ENCODE assay signal across 31 cellular contexts in genomic region chr6:168045706-168046620, GRCh38. TPM values are rescaled to one million over a fixed set of nuclear protein-coding genes. Genes with fewer than 3 reads are reported as not detected.
A peak's percentile ranks its signal among the peaks of the same experiment; 100 is the strongest.
DNase-seq lines count a peak whose midpoint lies in the region; ATAC-seq, FAIRE-seq and TF ChIP-seq lines count a peak whose summit lies in the region.
"Had no signal": no experiment of that assay in that cellular context is flagged by ENCODE, and none has a peak within 500 bp of the region (broad histone marks: within the 10 kb centered on the region; RNA-seq: fewer than 3 reads in every experiment).

No MANE protein-coding gene starts in this region.

- no peak for TF ChIP-seq POLR2A in HepG2 (IDR thresholded peaks at IDR 0.05; ENCODE audit: insufficient read depth in 1 of 2, low read depth in 2 of 2, low read length in 2 of 2)

- no peak overlapping the region for H3K27ac Mint-ChIP-seq in stimulated activated naive CD8-positive, alpha-beta T cell treated with anti-CD3 and anti-CD28 coated beads, Interleukin-15, amount 100 ng/mL, for 72 hours
- H3K27ac Mint-ChIP-seq: activated B cell treated with CpG ODN at 0.5 μM for 24 hours; activated naive CD8-positive, alpha-beta T cell; activated T-helper 17 cell treated with anti-CD3 and anti-CD28 coated beads, Interleukin-2, amount 50 U/mL, for 72 hours; neural progenitor cell had no signal

- no peaks in the 10 kb centered on the region for H3K27me3 Mint-ChIP-seq in stimulated activated naive CD8-positive, alpha-beta T cell treated with anti-CD3 and anti-CD28 coated beads, Interleukin-15, amount 100 ng/mL, for 72 hours
- H3K27me3 Mint-ChIP-seq: activated B cell treated with CpG ODN at 0.5 μM for 24 hours; activated naive CD8-positive, alpha-beta T cell; activated T-helper 17 cell treated with anti-CD3 and anti-CD28 coated beads, Interleukin-2, amount 50 U/mL, for 72 hours had no signal

- H2AFZ ChIP-seq in HepG2 (ENCODE audit: low read length) = no peak overlapping the region
- H2AFZ ChIP-seq: neural progenitor cell had no signal

- no peak overlapping the region for H3K9ac ChIP-seq in HepG2 (ENCODE audit: insufficient read depth, low read depth, low read length)
- H3K9ac ChIP-seq: neural progenitor cell had no signal

- peak overlapping the region in 1 of 3 experiments; percentile 68; a peak in 1 of 6 replicates for H3K4me3 ChIP-seq in HepG2 (replicated peaks in 1 of 3; ENCODE audit: insufficient read depth in 1 of 3, low read depth in 2 of 3, low read length in 3 of 3)
- H3K4me3 ChIP-seq: GM12878, lung, neural progenitor cell, prostate gland, suprapubic skin had no signal

- H3K36me3 ChIP-seq in HepG2 (replicated peaks in 1 of 2; ENCODE audit: control insufficient read depth in 1 of 2, insufficient read depth in 2 of 2, low read length in 2 of 2) = no peaks in the 10 kb centered on the region
- H3K36me3 ChIP-seq: neural progenitor cell, prostate gland, suprapubic skin had no signal

- no peak overlapping the region for H3K27ac ChIP-seq in HepG2 (ENCODE audit: extremely low read length, insufficient read depth, low read length)
- H3K27ac ChIP-seq: neural progenitor cell, prostate gland, RWPE1, suprapubic skin had no signal

- no TSS peak for BruUV-seq in HepG2 (replicated peaks; lab: Mats Ljungman, UMichigan)

- 52% methylated on average over 19 of the region's 20 CpGs for WGBS in HepG2 (ENCODE audit: low lambda C conversion rate)

- peak; percentile 3 for ATAC-seq in stimulated activated naive CD8-positive, alpha-beta T cell treated with anti-CD3 and anti-CD28 coated beads, Interleukin-15, amount 100 ng/mL, for 72 hours
- ATAC-seq in stimulated activated naive CD8-positive, alpha-beta T cell treated with anti-CD3 and anti-CD28 coated beads, Interleukin-15, Interleukin-2, amounts not matched to agents 100 U/mL and 50 U/mL, for 24 hours = no peak
- ATAC-seq in HepG2 (peak; percentile 4; the same call in 1 of the 3 replicates), HG03139 (IDR thresholded peaks at IDR 0.05; ENCODE audit: unreplicated experiment) (no peak)
- ATAC-seq: activated T-helper 17 cell treated with anti-CD3 and anti-CD28 coated beads, Interleukin-2, amount 50 U/mL, for 72 hours; GM12878 had no signal

- no peaks in the 10 kb centered on the region for H3K4me1 Mint-ChIP-seq in stimulated activated naive CD8-positive, alpha-beta T cell treated with anti-CD3 and anti-CD28 coated beads, Interleukin-15, amount 100 ng/mL, for 72 hours
- H3K4me1 Mint-ChIP-seq: activated B cell treated with CpG ODN at 0.5 μM for 24 hours; activated T-helper 17 cell treated with anti-CD3 and anti-CD28 coated beads, Interleukin-2, amount 50 U/mL, for 72 hours had no signal

- 0 out of 2 replicates have a peak, but pooled peaks cover 7% of the 10 kb centered on the region for H3K4me1 ChIP-seq in HepG2 (ENCODE audit: insufficient read depth, low read length)
- H3K4me1 ChIP-seq: Caco-2, neural progenitor cell, prostate gland had no signal

- intact Hi-C loops in HepG2 (cut with micrococcal nuclease; ENCODE audit: unreplicated experiment) = no loop called here

- POLR2A ChIA-PET in HepG2 (lab: Yijun Ruan, JAX) = no interaction called here

- CTCF ChIA-PET in HepG2 (lab: Yijun Ruan, JAX; ENCODE audit: low intra/inter-chr PET ratio, low total read pairs) = interaction anchor here (1.1 kb wide), 1 partner anchor 71 kb away, joined by 4 read pairs; no protein-coding TSS in a partner anchor

- in situ Hi-C loops in HepG2 (cut with HindIII; ENCODE audit: extremely low pct_ligation_motif_present, low pct_unique_long_range_greater_than_20kb) = no loop called here

- no peak for TF ChIP-seq CTCF in HepG2 (CRISPR knock-in tag; IDR thresholded peaks at IDR 0.05)

- peaks cover 0 to 19% of the 10 kb centered on the region in 2 donors for H3K9me3 Mint-ChIP-seq in stimulated activated naive CD8-positive, alpha-beta T cell treated with anti-CD3 and anti-CD28 coated beads, Interleukin-15, amount 100 ng/mL, for 72 hours
- H3K9me3 Mint-ChIP-seq: activated T-helper 17 cell treated with anti-CD3 and anti-CD28 coated beads, Interleukin-2, amount 50 U/mL, for 72 hours had no signal

- no peak for FAIRE-seq in HepG2 (lab: Jason Lieb, UNC)
- FAIRE-seq: astrocyte, GM12878, H54, urothelium cell line had no signal

- TF ChIP-seq RAD21 in HepG2 (CRISPR knock-in tag; IDR thresholded peaks at IDR 0.05) = no peak

- H3K27me3 ChIP-seq in HepG2 (ENCODE audit: control insufficient read depth in 1 of 2, insufficient read depth in 2 of 2, low read length in 2 of 2) = peaks cover 13 to 71% of the 10 kb centered on the region in 2 experiments
- H3K27me3 ChIP-seq: neural progenitor cell, suprapubic skin had no signal

- no peaks in the 10 kb centered on the region for H3K79me2 ChIP-seq in HepG2 (ENCODE audit: insufficient read depth, low read length)

- no peaks in the 10 kb centered on the region for H4K20me1 ChIP-seq in HepG2 (ENCODE audit: insufficient read depth, low read length)

- no peaks in the 10 kb centered on the region for H3K9me3 ChIP-seq in HepG2 (ENCODE audit: low read length)
- H3K9me3 ChIP-seq: prostate gland, suprapubic skin had no signal

- DNase-seq in stimulated activated naive CD8-positive, alpha-beta T cell treated with anti-CD3 and anti-CD28 coated beads, Interleukin-15, amount 100 ng/mL, for 72 hours = no peak
- no peak for DNase-seq in stimulated activated naive CD8-positive, alpha-beta T cell treated with anti-CD3 and anti-CD28 coated beads, Interleukin-15, Interleukin-2, amounts not matched to agents 100 U/mL and 50 U/mL, for 24 hours
- DNase-seq in dermis blood vessel endothelial cell (peak; percentile 40), HepG2 (ENCODE audit: low spot score) (no peak), NCI-H1930 (lab: John Stamatoyannopoulos, UW) (no peak), hypothalamus (lab: John Stamatoyannopoulos, UW) (no peak)
- DNase-seq in activated T-cell treated with anti-CD3 and anti-CD28 coated beads, Interleukin-2, amount 50 U/mL, for 1 hour = no peak
- DNase-seq: activated B cell treated with CpG ODN at 0.5 μM for 24 hours; activated CD8-positive, alpha-beta memory T cell treated with anti-CD3 and anti-CD28 coated beads, Interleukin-2, amount 50 U/mL, for 4 hours; Caco-2; cerebellar nuclear complex; foreskin melanocyte; hippocampal formation; Karpas-422; NCI-H187; stimulated activated CD4-positive, alpha-beta T cell treated with anti-CD3 and anti-CD28 coated beads, Interleukin-1b, Interleukin-23, amount 100 ng/mL, for 48 hours; T1000 had no signal

- H3K4me2 ChIP-seq in HepG2 (ENCODE audit: low read depth, low read length) = peak overlapping the region; percentile 59
- H3K4me2 ChIP-seq: neural progenitor cell had no signal

- TF ChIP-seq EP300 in HepG2 (IDR thresholded peaks at IDR 0.05; ENCODE audit: low read depth in 2 of 2, low read length in 2 of 2) (no peak), HepG2 (CRISPR knock-in tag; IDR thresholded peaks at IDR 0.05; ENCODE audit: borderline replicate concordance) (no peak)

- H3K4me3 Mint-ChIP-seq in stimulated activated naive CD8-positive, alpha-beta T cell treated with anti-CD3 and anti-CD28 coated beads, Interleukin-15, amount 100 ng/mL, for 72 hours = no peak overlapping the region
- H3K4me3 Mint-ChIP-seq: activated B cell treated with CpG ODN at 0.5 μM for 24 hours; activated naive CD8-positive, alpha-beta T cell; activated T-helper 17 cell treated with anti-CD3 and anti-CD28 coated beads, Interleukin-2, amount 50 U/mL, for 72 hours; neural progenitor cell had no signal

RNA-seq across cellular contexts. Expression of gene FRMD1, which starts 33.0 kb away (rescaled TPM):
- total RNA-seq in dermis blood vessel endothelial cell (not detected in 2 replicates), HepG2 (2016; rRNA removed; fragmentation: Illumina TruSeq; extraction: Trizol) (not detected in 2 replicates)
- total RNA-seq in HepG2 (2016; cell fraction: cytosol; rRNA removed; fragmentation: Illumina TruSeq; extraction: Trizol; ENCODE audit: low read depth) = not detected in 2 replicates
- not detected in 2 replicates for total RNA-seq in HepG2 (2016; cell fraction: insoluble cytoplasmic fraction; rRNA removed; fragmentation: Illumina TruSeq; extraction: Trizol)
- total RNA-seq in HepG2 (2016; cell fraction: membrane; rRNA removed; fragmentation: Illumina TruSeq; extraction: Trizol) = not detected in 2 replicates
- not detected in 2 replicates for total RNA-seq in HepG2 (2016; cell fraction: nucleus; rRNA removed; fragmentation: Illumina TruSeq; extraction: Trizol)
- polyA plus RNA-seq in HepG2 (2011; rRNA removed) = 0.01 and 0.09 TPM in 2 replicates
- 0.01 and 0.03 TPM in 2 replicates for polyA plus RNA-seq in HepG2 (2011; cell fraction: cytosol; rRNA removed)
- 0.14 and 0.32 TPM in 2 replicates for polyA plus RNA-seq in HepG2 (2011; cell fraction: nucleus; rRNA removed)
- 0.05 TPM in 2 replicates for polyA plus RNA-seq in HepG2 (2012)
- polyA plus RNA-seq in HepG2 (2016; cell fraction: cytosol; fragmentation: Illumina TruSeq; extraction: Trizol; ENCODE audit: low read depth) = not detected in 2 replicates
- polyA plus RNA-seq in HepG2 (2016; cell fraction: insoluble cytoplasmic fraction; fragmentation: Illumina TruSeq; extraction: Trizol; ENCODE audit: low read depth) = not detected in 2 replicates
- polyA plus RNA-seq in HepG2 (2016; cell fraction: membrane; fragmentation: Illumina TruSeq; extraction: Trizol; ENCODE audit: low read depth) = not detected in 2 replicates
- polyA plus RNA-seq in HepG2 (2016; cell fraction: nucleus; fragmentation: Illumina TruSeq; extraction: Trizol; ENCODE audit: insufficient read depth, low read depth) = not detected in 2 replicates
- polyA minus RNA-seq in HepG2 (2011; rRNA and poly(A)+ RNA removed; ENCODE audit: low replicate concordance) = 0.04 TPM in 1 of 2 replicates, not detected in the other
- not detected in 2 replicates for polyA minus RNA-seq in HepG2 (2011; cell fraction: cytosol; rRNA and poly(A)+ RNA removed)
- polyA minus RNA-seq in HepG2 (2011; cell fraction: nucleus; rRNA and poly(A)+ RNA removed) = 0.13 TPM in 1 of 2 replicates, not detected in the other
- total RNA-seq: activated B cell treated with CpG ODN at 0.5 μM for 24 hours; activated T-helper 17 cell treated with anti-CD3 and anti-CD28 coated beads, Interleukin-2, amount 50 U/mL, for 72 hours; astrocyte; epithelial cell of proximal tubule; GM12878; skeletal muscle tissue had no signal
- polyA plus RNA-seq: GM12878 had no signal

RNA-seq across cellular contexts. Expression of gene KIF25, which starts 48.5 kb away (rescaled TPM):
- total RNA-seq in dermis blood vessel endothelial cell (not detected in 2 replicates), HepG2 (2016; rRNA removed; fragmentation: Illumina TruSeq; extraction: Trizol) (not detected in 2 replicates)
- total RNA-seq in HepG2 (2016; cell fraction: cytosol; rRNA removed; fragmentation: Illumina TruSeq; extraction: Trizol; ENCODE audit: low read depth) = not detected in 2 replicates
- total RNA-seq in HepG2 (2016; cell fraction: insoluble cytoplasmic fraction; rRNA removed; fragmentation: Illumina TruSeq; extraction: Trizol) = not detected in 2 replicates
- not detected in 2 replicates for total RNA-seq in HepG2 (2016; cell fraction: membrane; rRNA removed; fragmentation: Illumina TruSeq; extraction: Trizol)
- not detected in 2 replicates for total RNA-seq in HepG2 (2016; cell fraction: nucleus; rRNA removed; fragmentation: Illumina TruSeq; extraction: Trizol)
- polyA plus RNA-seq in HepG2 (2011; rRNA removed) = not detected in 2 replicates
- polyA plus RNA-seq in HepG2 (2011; cell fraction: cytosol; rRNA removed) = not detected in 2 replicates
- polyA plus RNA-seq in HepG2 (2011; cell fraction: nucleus; rRNA removed) = not detected in 2 replicates
- not detected in 2 replicates for polyA plus RNA-seq in HepG2 (2012)
- polyA plus RNA-seq in HepG2 (2016; cell fraction: cytosol; fragmentation: Illumina TruSeq; extraction: Trizol; ENCODE audit: low read depth) = not detected in 2 replicates
- not detected in 2 replicates for polyA plus RNA-seq in HepG2 (2016; cell fraction: insoluble cytoplasmic fraction; fragmentation: Illumina TruSeq; extraction: Trizol; ENCODE audit: low read depth)
- polyA plus RNA-seq in HepG2 (2016; cell fraction: membrane; fragmentation: Illumina TruSeq; extraction: Trizol; ENCODE audit: low read depth) = not detected in 2 replicates
- not detected in 2 replicates for polyA plus RNA-seq in HepG2 (2016; cell fraction: nucleus; fragmentation: Illumina TruSeq; extraction: Trizol; ENCODE audit: insufficient read depth, low read depth)
- not detected in 2 replicates for polyA minus RNA-seq in HepG2 (2011; rRNA and poly(A)+ RNA removed; ENCODE audit: low replicate concordance)
- polyA minus RNA-seq in HepG2 (2011; cell fraction: cytosol; rRNA and poly(A)+ RNA removed) = not detected in 2 replicates
- not detected in 2 replicates for polyA minus RNA-seq in HepG2 (2011; cell fraction: nucleus; rRNA and poly(A)+ RNA removed)
- total RNA-seq: activated B cell treated with CpG ODN at 0.5 μM for 24 hours, astrocyte, Caco-2, epithelial cell of proximal tubule, GM12878, skeletal muscle tissue had no signal
- polyA plus RNA-seq: GM12878 had no signal

Comparison
In these comparisons a context has a peak if more than half of its experiments do, and no peak if none do; other contexts are left out.
1. ATAC-seq: peak in stimulated activated naive CD8-positive, alpha-beta T cell treated with anti-CD3 and anti-CD28 coated beads, Interleukin-15, amount 100 ng/mL, for 72 hours (single experiment) and HepG2 (single experiment); none in stimulated activated naive CD8-positive, alpha-beta T cell treated with anti-CD3 and anti-CD28 coated beads, Interleukin-15, Interleukin-2, amounts not matched to agents 100 U/mL and 50 U/mL, for 24 hours (single experiment) and HG03139 (single experiment).